Comparison of ENCODE assay signal across 15 cellular contexts in the genomic region with DNA sequence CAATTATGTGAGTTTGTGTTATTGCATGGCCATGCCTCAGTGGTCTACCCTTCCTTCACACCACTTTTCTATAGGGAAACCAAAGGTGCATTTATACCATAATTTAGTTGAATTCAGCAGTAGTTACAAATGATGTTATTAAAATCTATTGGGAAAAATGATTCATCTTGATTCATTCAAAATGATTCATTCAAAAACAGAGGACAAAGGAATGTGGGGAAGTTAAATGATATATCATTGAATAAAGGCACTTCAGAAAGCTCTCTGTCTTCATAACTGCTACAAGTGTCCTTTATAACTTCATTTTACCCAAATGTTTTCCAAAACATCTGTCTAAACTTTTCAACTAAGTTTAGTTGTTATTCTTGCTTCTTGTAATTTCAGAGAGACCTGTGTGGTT.
DNase-seq lines count a peak whose midpoint lies in the region; ATAC-seq and TF ChIP-seq lines count a peak whose summit lies in the region.
"Had no signal": no experiment of that assay in that cellular context is flagged by ENCODE, and none has a peak within 500 bp of the region (broad histone marks: within the 10 kb centered on the region; RNA-seq: fewer than 3 reads in every experiment).

No MANE protein-coding gene starts in this region.

- DNase-seq in HS-5 (ENCODE audit: low read depth) (peak; percentile 18), RWPE1 (ENCODE audit: low spot score) (peak; percentile 8), choroid plexus epithelial cell (ENCODE audit: low read depth) (peak; percentile 7), globus pallidus (ENCODE audit: low spot score) (no peak), pons (ENCODE audit: low spot score) (no peak), mucosa of descending colon (no peak), GM13977 (ENCODE audit: low spot score) (no peak)
- DNase-seq: COR-L47, EL, H7, IMR-90, NCI-H345, Right ventricle myocardium superior had no signal

- intact Hi-C loops in mucosa of descending colon (cut with DNase I, micrococcal nuclease), result no loop called here

- TF ChIP-seq CTCF in RWPE1 (conservative IDR thresholded peaks at IDR 0.05; ENCODE audit: low read depth) (no peak), choroid plexus epithelial cell (conservative IDR thresholded peaks at IDR 0.05; ENCODE audit: low read depth, low read length) (no peak), mucosa of descending colon (IDR thresholded peaks at IDR 0.05) (no peak), GM13977 (IDR thresholded peaks at IDR 0.05; ENCODE audit: extremely low read depth, insufficient read depth, missing control alignments) (no peak)

- in situ Hi-C loops in GM13977 (cut with MboI; ENCODE audit: low pct_unique_long_range_greater_than_20kb, low sequenced_read_pairs, unreplicated experiment), result no loop called here

- POLR2A ChIA-PET in RWPE1 (lab: Yijun Ruan, JAX; ENCODE audit: low non-redundant PET), result no interaction called here

- CTCF ChIA-PET in RWPE1 (lab: Yijun Ruan, JAX), result no interaction called here

- H3K27me3 ChIP-seq in neuron (ENCODE audit: insufficient read depth, low read length), result no peaks in the 10 kb centered on the region

- H3K4me3 ChIP-seq in choroid plexus epithelial cell (ENCODE audit: low read depth, low read length) (no peak overlapping the region), neuron (ENCODE audit: low read length) (no peak overlapping the region), mucosa of descending colon (no peak overlapping the region)
- H3K4me3 ChIP-seq: SK-N-MC had no signal

- H3K9me3 ChIP-seq in neuron (ENCODE audit: low read length), result no peaks in the 10 kb centered on the region
- H3K9me3 ChIP-seq in mucosa of descending colon, result no peaks in the 10 kb centered on the region

- H2AFZ ChIP-seq in neuron (ENCODE audit: low read depth, low read length), result peak overlapping the region; percentile 47

- H3K36me3 ChIP-seq in neuron (ENCODE audit: insufficient read depth, low read length), result no peaks in the 10 kb centered on the region
- H3K36me3 ChIP-seq in mucosa of descending colon (ENCODE audit: low read depth), result no peaks in the 10 kb centered on the region

- ATAC-seq in mucosa of descending colon, result no peak

- no peak overlapping the region for H3K27ac ChIP-seq in RWPE1
- H3K27ac ChIP-seq: SK-N-MC had no signal

- H3K4me1 ChIP-seq in neuron (ENCODE audit: insufficient read depth, low read length) (peaks cover 17% of the 10 kb centered on the region), mucosa of descending colon (ENCODE audit: low read depth) (no peaks in the 10 kb centered on the region)

Comparison
In these comparisons a context has a peak if more than half of its experiments do, and no peak if none do; other contexts are left out.
1. DNase-seq: peak in HS-5 (single experiment), RWPE1 (single experiment) and choroid plexus epithelial cell (single experiment); none in globus pallidus (single experiment), pons (single experiment), mucosa of descending colon (0 of 3) and GM13977 (single experiment).